Comparison of ENCODE assay signal across 14 cellular contexts in genomic region chr1:1310476-1311053, GRCh38. TPM values are rescaled to one million over a fixed set of nuclear protein-coding genes. Genes with fewer than 3 reads are reported as not detected.
DNase-seq lines count a peak whose midpoint lies in the region; ATAC-seq and TF ChIP-seq lines count a peak whose summit lies in the region.
"Had no signal": no experiment of that assay in that cellular context is flagged by ENCODE, and none has a peak within 500 bp of the region (broad histone marks: within the 10 kb centered on the region; RNA-seq: fewer than 3 reads in every experiment).

No MANE protein-coding gene starts in this region.

- H3K4me1 ChIP-seq in gastroesophageal sphincter (peaks cover 2 to 53% (median 20%) of the 10 kb centered on the region in 3 donors), body of pancreas (peaks cover 36% of the 10 kb centered on the region)

- H3K27me3 ChIP-seq in gastroesophageal sphincter (no peaks in the 10 kb centered on the region), body of pancreas (no peaks in the 10 kb centered on the region)
- H3K27me3 ChIP-seq: spleen had no signal

- POLR2A ChIA-PET in activated B cell treated with CpG ODN at 0.5 μM for 24 hours (lab: Charles Lee) = no interaction called here

- H3K36me3 ChIP-seq in gastroesophageal sphincter (peaks cover 0 to 58% of the 10 kb centered on the region in 2 donors), body of pancreas (replicated peaks in 1 of 2; ENCODE audit: insufficient read depth in 1 of 2, low read depth in 2 of 2) (peaks cover 9 to 32% of the 10 kb centered on the region in 2 donors)

- no CpG with 5 or more reads among the region's 21 CpGs for WGBS in gastroesophageal sphincter (ENCODE audit: low coverage in 1 of 2), 2 donors
- WGBS in body of pancreas, 2 donors = 72 to 82% methylated on average over 8 to 19 of the region's 21 CpGs

- intact Hi-C loops in activated B cell treated with CpG ODN at 0.5 μM for 24 hours (cut with micrococcal nuclease) = no loop called here
- intact Hi-C loops in body of pancreas (cut with DNase I) = no loop called here

- TF ChIP-seq EP300 in gastroesophageal sphincter (IDR thresholded peaks at IDR 0.05) = no peak

- H3K4me3 ChIP-seq in gastroesophageal sphincter (no peak overlapping the region), body of pancreas (no peak overlapping the region)

- H3K9me3 ChIP-seq in gastroesophageal sphincter (no peaks in the 10 kb centered on the region), body of pancreas (no peaks in the 10 kb centered on the region)
- H3K9me3 ChIP-seq: neutrophil, spleen had no signal

- peak overlapping the region; percentile 14 for H3K27ac Mint-ChIP-seq in activated naive CD4-positive, alpha-beta T cell treated with anti-CD3 and anti-CD28 coated beads, Interleukin-2, amount 10 ng/mL, durations not matched to agents 7 days and 5 days
- peak overlapping the region in 1 of 2 donors; percentile 27 for H3K27ac Mint-ChIP-seq in activated naive CD4-positive, alpha-beta T cell treated with anti-CD3 and anti-CD28 coated beads, Interleukin-2, amount 50 U/mL, for 72 hours
- no peak overlapping the region for H3K27ac Mint-ChIP-seq in activated B cell treated with CpG ODN at 0.5 μM for 24 hours
- H3K27ac Mint-ChIP-seq: dendritic cell treated with granulocyte-macrophage colony-stimulating factor and Interleukin-4, amounts not matched to agents 40 ng/mL and 50 ng/mL, for 4 days had no signal

- DNase-seq in activated naive CD4-positive, alpha-beta T cell treated with anti-CD3 and anti-CD28 coated beads, Interleukin-2, amount 10 ng/mL, durations not matched to agents 7 days and 5 days = no peak
- no peak for DNase-seq in activated naive CD4-positive, alpha-beta T cell treated with anti-CD3 and anti-CD28 coated beads, Interleukin-2, amount 50 U/mL, for 72 hours (ENCODE audit: low spot score in 2 of 2)
- DNase-seq in activated B cell treated with CpG ODN at 0.5 μM for 24 hours (no peak), ureter (ENCODE audit: low spot score) (peak; percentile 79), body of pancreas (no peak)
- DNase-seq in NK-92 treated with Interleukin-12 subunit alpha and Interleukin-12 subunit beta, amount 100 ng/mL, for 24 hours (lab: John Stamatoyannopoulos, UW) = no peak
- DNase-seq: activated CD4-positive, alpha-beta T cell treated with anti-CD3 and anti-CD28 coated beads for 4 hours; foreskin fibroblast; NCI-H187 treated with DMSO at 0.1 percent for 48 hours; spleen had no signal

- peaks cover 16% of the 10 kb centered on the region for H3K36me3 Mint-ChIP-seq in activated naive CD4-positive, alpha-beta T cell treated with anti-CD3 and anti-CD28 coated beads, Interleukin-2, amount 10 ng/mL, durations not matched to agents 7 days and 5 days
- H3K36me3 Mint-ChIP-seq in activated naive CD4-positive, alpha-beta T cell treated with anti-CD3 and anti-CD28 coated beads, Interleukin-2, amount 50 U/mL, for 72 hours = peaks cover 0 to 7% of the 10 kb centered on the region in 2 donors
- H3K36me3 Mint-ChIP-seq in activated B cell treated with CpG ODN at 0.5 μM for 24 hours (ENCODE audit: low read depth) = peaks cover 27% of the 10 kb centered on the region

- CTCF ChIA-PET in activated naive CD4-positive, alpha-beta T cell treated with anti-CD3 and anti-CD28 coated beads, Interleukin-2, amount 10 ng/mL, durations not matched to agents 7 days and 5 days (lab: Charles Lee) = no interaction called here
- CTCF ChIA-PET in activated B cell treated with CpG ODN at 0.5 μM for 24 hours (lab: Charles Lee) = interaction anchor here (1.2 kb wide), 1 partner anchor 19 kb away, joined by 3 read pairs; no protein-coding TSS in a partner anchor

- no peaks in the 10 kb centered on the region for H3K9me3 Mint-ChIP-seq in activated naive CD4-positive, alpha-beta T cell treated with anti-CD3 and anti-CD28 coated beads, Interleukin-2, amount 10 ng/mL, durations not matched to agents 7 days and 5 days
- no peaks in the 10 kb centered on the region for H3K9me3 Mint-ChIP-seq in activated naive CD4-positive, alpha-beta T cell treated with anti-CD3 and anti-CD28 coated beads, Interleukin-2, amount 50 U/mL, for 72 hours
- H3K9me3 Mint-ChIP-seq in activated B cell treated with CpG ODN at 0.5 μM for 24 hours = no peaks in the 10 kb centered on the region
- H3K9me3 Mint-ChIP-seq: dendritic cell treated with granulocyte-macrophage colony-stimulating factor and Interleukin-4, amounts not matched to agents 40 ng/mL and 50 ng/mL, for 4 days had no signal

- H3K4me1 Mint-ChIP-seq in activated naive CD4-positive, alpha-beta T cell treated with anti-CD3 and anti-CD28 coated beads, Interleukin-2, amount 10 ng/mL, durations not matched to agents 7 days and 5 days = peaks cover 19% of the 10 kb centered on the region
- peaks cover 24% of the 10 kb centered on the region for H3K4me1 Mint-ChIP-seq in activated B cell treated with CpG ODN at 0.5 μM for 24 hours

- no peaks in the 10 kb centered on the region for H3K27me3 Mint-ChIP-seq in activated naive CD4-positive, alpha-beta T cell treated with anti-CD3 and anti-CD28 coated beads, Interleukin-2, amount 10 ng/mL, durations not matched to agents 7 days and 5 days
- H3K27me3 Mint-ChIP-seq in activated B cell treated with CpG ODN at 0.5 μM for 24 hours = no peaks in the 10 kb centered on the region
- H3K27me3 Mint-ChIP-seq: dendritic cell treated with granulocyte-macrophage colony-stimulating factor and Interleukin-4, amounts not matched to agents 40 ng/mL and 50 ng/mL, for 4 days had no signal

- TF ChIP-seq CTCF in activated B cell treated with CpG ODN at 0.5 μM for 24 hours (IDR thresholded peaks at IDR 0.05) (no peak), gastroesophageal sphincter (IDR thresholded peaks at IDR 0.05) (no peak), body of pancreas (IDR thresholded peaks at IDR 0.05) (no peak)

- H3K27ac ChIP-seq in gastroesophageal sphincter (peak overlapping the region in 3 of 4 donors; percentile 93 to 97 (median 95)), body of pancreas (peak overlapping the region in 1 of 4 donors; percentile 11)
- H3K27ac ChIP-seq: neutrophil had no signal

- no peak for ATAC-seq in activated naive CD4-positive, alpha-beta T cell treated with anti-CD3 and anti-CD28 coated beads, Interleukin-2, amount 50 U/mL, for 72 hours
- no peak for ATAC-seq in activated B cell treated with CpG ODN at 0.5 μM for 24 hours (ENCODE audit: low read depth)
- ATAC-seq in gastroesophageal sphincter = no peak
- no peak for ATAC-seq in HG03571 (IDR thresholded peaks at IDR 0.05; ENCODE audit: unreplicated experiment)
- no peak for ATAC-seq in body of pancreas

- peak overlapping the region; percentile 76 for H3K4me3 Mint-ChIP-seq in activated naive CD4-positive, alpha-beta T cell treated with anti-CD3 and anti-CD28 coated beads, Interleukin-2, amount 10 ng/mL, durations not matched to agents 7 days and 5 days
- H3K4me3 Mint-ChIP-seq in activated B cell treated with CpG ODN at 0.5 μM for 24 hours = peak overlapping the region; percentile 38

- no peak for TF ChIP-seq POLR2A in gastroesophageal sphincter (IDR thresholded peaks at IDR 0.05)
- TF ChIP-seq POLR2A in body of pancreas (IDR thresholded peaks at IDR 0.05) = no peak

RNA-seq across cellular contexts. Expression of gene PUSL1, which starts 2.2 kb away (rescaled TPM):
- total RNA-seq in activated naive CD4-positive, alpha-beta T cell treated with anti-CD3 and anti-CD28 coated beads, Interleukin-2, amount 50 U/mL, for 72 hours = 10 to 100 TPM; 15.1 to 39.5 TPM
- total RNA-seq in activated B cell treated with CpG ODN at 0.5 μM for 24 hours = 11.9 and 12.6 TPM in 2 replicates
- total RNA-seq in gastroesophageal sphincter = 10 to 100 TPM; 12.5 to 24.2 (median 19.4) TPM
- total RNA-seq in ureter = 29.0 TPM
- 10 to 100 TPM; 20.2 to 20.8 TPM for total RNA-seq in body of pancreas

RNA-seq across cellular contexts. Expression of gene ACAP3, which starts 2.8 kb away (rescaled TPM):
- total RNA-seq in activated naive CD4-positive, alpha-beta T cell treated with anti-CD3 and anti-CD28 coated beads, Interleukin-2, amount 50 U/mL, for 72 hours = 10 to 100 TPM; 38.3 to 52.4 TPM
- total RNA-seq in activated B cell treated with CpG ODN at 0.5 μM for 24 hours = 16.2 and 26.1 TPM in 2 replicates
- 10 to 100 TPM; 35.6 to 74.7 (median 50.2) TPM for total RNA-seq in gastroesophageal sphincter
- total RNA-seq in ureter = 77.6 TPM
- 10 to 100 TPM; 37.9 to 53.7 TPM for total RNA-seq in body of pancreas

RNA-seq across cellular contexts. Expression of gene INTS11, which starts 13.9 kb away (rescaled TPM):
- total RNA-seq in activated naive CD4-positive, alpha-beta T cell treated with anti-CD3 and anti-CD28 coated beads, Interleukin-2, amount 50 U/mL, for 72 hours = 100 to 1,000 TPM; 119 to 142 TPM
- total RNA-seq in activated B cell treated with CpG ODN at 0.5 μM for 24 hours (131 and 151 TPM in 2 replicates), gastroesophageal sphincter (100 to 1,000 TPM in 1 of 4 donors, 10 to 100 TPM in 3; 62.0 to 119 (median 96.4) TPM), ureter (132 TPM), body of pancreas (100 to 1,000 TPM in 1 of 2 donors, 10 to 100 TPM in 1; 89.0 to 189 TPM)

RNA-seq across cellular contexts. Expression of gene CPTP, which starts 14.0 kb away (rescaled TPM):
- 10 to 100 TPM in 1 of 2 donors, 1 to 10 TPM in 1; 9.8 to 12.2 TPM for total RNA-seq in activated naive CD4-positive, alpha-beta T cell treated with anti-CD3 and anti-CD28 coated beads, Interleukin-2, amount 50 U/mL, for 72 hours
- total RNA-seq in activated B cell treated with CpG ODN at 0.5 μM for 24 hours (13.8 and 15.3 TPM in 2 replicates), gastroesophageal sphincter (10 to 100 TPM; 10.4 to 42.7 (median 30.1) TPM), ureter (21.4 TPM), body of pancreas (10 to 100 TPM; 15.6 to 33.0 TPM)

RNA-seq across cellular contexts. Expression of gene TAS1R3, which starts 20.5 kb away (rescaled TPM):
- under 1 TPM; 0.32 to 0.43 TPM for total RNA-seq in activated naive CD4-positive, alpha-beta T cell treated with anti-CD3 and anti-CD28 coated beads, Interleukin-2, amount 50 U/mL, for 72 hours
- 2.5 and 2.7 TPM in 2 replicates for total RNA-seq in activated B cell treated with CpG ODN at 0.5 μM for 24 hours
- under 1 TPM in 3 of 4 donors, not detected in 1; 0.12 to 0.54 (median 0.40) TPM for total RNA-seq in gastroesophageal sphincter
- total RNA-seq in ureter = 0.42 TPM
- under 1 TPM in 1 of 2 donors, not detected in 1; 0.26 TPM for total RNA-seq in body of pancreas
